14 cellular contexts compared by ENCODE assay signal in the genomic region with DNA sequence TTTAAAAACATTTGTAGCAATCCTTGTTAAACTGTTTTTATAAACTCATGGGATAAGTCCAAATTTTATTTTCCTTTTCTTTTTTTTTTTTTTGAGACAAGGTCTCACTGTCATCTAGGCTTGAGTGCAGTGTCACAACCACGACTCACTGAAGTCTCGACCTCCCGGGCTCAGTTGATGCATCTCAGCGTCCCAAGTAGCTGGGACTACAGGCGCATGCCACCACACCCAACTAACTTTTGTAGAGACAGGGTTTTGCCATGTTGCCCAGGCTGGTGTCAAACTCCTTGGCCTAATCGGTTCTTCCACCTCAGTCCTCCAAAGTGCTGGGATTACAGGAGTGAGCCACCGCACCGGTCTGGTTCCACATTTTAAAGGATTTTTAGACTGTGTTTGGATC. TPM values are rescaled to one million over a fixed set of nuclear protein-coding genes. Genes with fewer than 3 reads are reported as not detected.
A peak's percentile ranks its signal among the peaks of the same experiment; 100 is the strongest.
DNase-seq lines count a peak whose midpoint lies in the region; ATAC-seq and TF ChIP-seq lines count a peak whose summit lies in the region.
"Had no signal": no experiment of that assay in that cellular context is flagged by ENCODE, and none has a peak within 500 bp of the region (broad histone marks: within the 10 kb centered on the region; RNA-seq: fewer than 3 reads in every experiment).

No MANE protein-coding gene starts in this region.

- POLR2A ChIA-PET in naive thymus-derived CD8-positive, alpha-beta T cell (lab: Charles Lee): interaction anchor here (0.7 kb wide), 1 partner anchor 193 kb away, joined by 3 read pairs; no protein-coding TSS in a partner anchor

- peaks cover 100% of the 10 kb centered on the region for H3K79me2 ChIP-seq in DOHH2 (ENCODE audit: control insufficient read depth, low read length)

- no peaks in the 10 kb centered on the region for H3K9me2 ChIP-seq in DOHH2 (replicated peaks; ENCODE audit: control insufficient read depth, low read length)

- H3K9me3 Mint-ChIP-seq in activated naive CD8-positive, alpha-beta T cell treated with anti-CD3 and anti-CD28 coated beads for 36 hours: peaks cover 5% of the 10 kb centered on the region
- H3K9me3 Mint-ChIP-seq in naive thymus-derived CD8-positive, alpha-beta T cell: no peaks in the 10 kb centered on the region

- H3K27me3 ChIP-seq in BLaER1 (no peaks in the 10 kb centered on the region), DOHH2 (ENCODE audit: control insufficient read depth, low read length) (no peaks in the 10 kb centered on the region), spleen (replicated peaks in 1 of 7) (no peaks in the 10 kb centered on the region)
- H3K27me3 ChIP-seq: heart right ventricle had no signal

- peak overlapping the region; percentile 2 for H3K4me3 Mint-ChIP-seq in activated naive CD8-positive, alpha-beta T cell treated with anti-CD3 and anti-CD28 coated beads for 36 hours
- peak overlapping the region; percentile 23 to 99 (median 70) for H3K4me3 Mint-ChIP-seq in naive thymus-derived CD8-positive, alpha-beta T cell

- peaks cover 57% of the 10 kb centered on the region for H3K36me3 Mint-ChIP-seq in activated naive CD8-positive, alpha-beta T cell treated with anti-CD3 and anti-CD28 coated beads for 36 hours
- peaks cover 9 to 59% (median 18%) of the 10 kb centered on the region in 3 donors for H3K36me3 Mint-ChIP-seq in naive thymus-derived CD8-positive, alpha-beta T cell

- H3K4me2 ChIP-seq in BLaER1 (peak overlapping the region; percentile 27; the same call in 1 of the 2 replicates), DOHH2 (ENCODE audit: low read length) (peak overlapping the region; percentile 72)

- H3K27ac Mint-ChIP-seq in activated naive CD8-positive, alpha-beta T cell treated with anti-CD3 and anti-CD28 coated beads for 36 hours: peak overlapping the region; percentile 52
- H3K27ac Mint-ChIP-seq in naive thymus-derived CD8-positive, alpha-beta T cell: peak overlapping the region; percentile 36 to 98 (median 78)

- H4K20me1 ChIP-seq in BLaER1 (peaks cover 100% of the 10 kb centered on the region), DOHH2 (ENCODE audit: control insufficient read depth, insufficient read depth, low read depth, low read length) (peaks cover 37% of the 10 kb centered on the region)

- H3K4me1 Mint-ChIP-seq in activated naive CD8-positive, alpha-beta T cell treated with anti-CD3 and anti-CD28 coated beads for 36 hours: peaks cover 85% of the 10 kb centered on the region
- peaks cover 31 to 95% (median 83%) of the 10 kb centered on the region in 4 donors for H3K4me1 Mint-ChIP-seq in naive thymus-derived CD8-positive, alpha-beta T cell

- H3K4me3 ChIP-seq in BLaER1: no peak overlapping the region
- H3K4me3 ChIP-seq in DOHH2 (ENCODE audit: low read length): peak overlapping the region; percentile 55
- H3K4me3 ChIP-seq in spleen: peak overlapping the region in 1 of 8 donors; percentile 27
- H3K4me3 ChIP-seq: heart right ventricle, lower lobe of right lung had no signal

- H3K36me3 ChIP-seq in BLaER1 (peaks cover 87% of the 10 kb centered on the region), DOHH2 (ENCODE audit: control insufficient read depth, low read length) (peaks cover 71% of the 10 kb centered on the region), spleen (peaks cover 0 to 35% (median 0%) of the 10 kb centered on the region in 6 donors)

- TF ChIP-seq CTCF in DOHH2 (IDR thresholded peaks at IDR 0.05; ENCODE audit: low read depth, low read length, poor library complexity, severe bottlenecking): no peak
- no peak for TF ChIP-seq CTCF in spleen (IDR thresholded peaks at IDR 0.05 in 8 of 11, conservative IDR thresholded peaks at IDR 0.05 in 3 of 11)

- intact Hi-C loops in spleen (cut with DNase I; ENCODE audit: low total_unique reads): no loop called here

- H3K4me1 ChIP-seq in BLaER1: peaks cover 50% of the 10 kb centered on the region
- peaks cover 93% of the 10 kb centered on the region for H3K4me1 ChIP-seq in DOHH2 (ENCODE audit: control insufficient read depth, low read length)
- H3K4me1 ChIP-seq in spleen: peaks cover 65 to 100% (median 99%) of the 10 kb centered on the region in 6 donors

- H3K27ac ChIP-seq in BLaER1 (no peak overlapping the region), DOHH2 (ENCODE audit: low read depth, low read length) (peak overlapping the region; percentile 63; the same call in 1 of the 2 replicates), spleen (peak overlapping the region in 4 of 8 donors; percentile 1 to 50 (median 26))
- H3K27ac ChIP-seq: heart right ventricle, lower lobe of right lung had no signal

- H3F3A ChIP-seq in DOHH2 (ENCODE audit: control insufficient read depth, insufficient read depth): peaks cover 9% of the 10 kb centered on the region

- no peak for TF ChIP-seq POLR2A in spleen (IDR thresholded peaks at IDR 0.05)

- ATAC-seq in naive thymus-derived CD8-positive, alpha-beta T cell: peak in 1 of 2 donors; percentile 28
- no peak for ATAC-seq in GM18858 (IDR thresholded peaks at IDR 0.05; ENCODE audit: unreplicated experiment)
- ATAC-seq: lower lobe of right lung had no signal

- WGBS in spleen, 5 donors: 76 to 85% (median 77%) methylated on average over 8 of the region's 8 CpGs

- H3K9me3 ChIP-seq in BLaER1 (peaks cover 54% of the 10 kb centered on the region), DOHH2 (ENCODE audit: control insufficient read depth, insufficient read depth, low read length) (no peaks in the 10 kb centered on the region), spleen (no peaks in the 10 kb centered on the region)
- H3K9me3 ChIP-seq: heart right ventricle, lower lobe of right lung had no signal

- no peak for DNase-seq in activated naive CD8-positive, alpha-beta T cell treated with anti-CD3 and anti-CD28 coated beads for 36 hours
- DNase-seq in naive thymus-derived CD8-positive, alpha-beta T cell: no peak
- DNase-seq in stimulated activated CD4-positive, alpha-beta T cell treated with anti-CD3 and anti-CD28 coated beads, Interleukin-4, amount 100 ng/mL, for 4 hours: no peak
- DNase-seq in spleen: no peak
- DNase-seq: activated CD8-positive, alpha-beta memory T cell treated with anti-CD3 and anti-CD28 coated beads for 24 hours; heart right ventricle; KBM-7; lower lobe of right lung; NCI-H2081 treated with DMSO at 0.1 percent for 48 hours; posterior cingulate gyrus; stimulated activated CD4-positive, alpha-beta T cell treated with anti-CD3 and anti-CD28 coated beads, Interleukin-2, amount 100 ng/mL, for 24 hours had no signal

- H3K27me3 Mint-ChIP-seq in activated naive CD8-positive, alpha-beta T cell treated with anti-CD3 and anti-CD28 coated beads for 36 hours: no peaks in the 10 kb centered on the region
- H3K27me3 Mint-ChIP-seq in naive thymus-derived CD8-positive, alpha-beta T cell: no peaks in the 10 kb centered on the region

- no peak overlapping the region for H3K9ac ChIP-seq in BLaER1

RNA-seq across cellular contexts. Expression of gene RAP1B, which starts 9.8 kb away (rescaled TPM):
- total RNA-seq in activated naive CD8-positive, alpha-beta T cell treated with anti-CD3 and anti-CD28 coated beads for 36 hours: 100 to 1,000 TPM; 239 to 245 TPM
- total RNA-seq in naive thymus-derived CD8-positive, alpha-beta T cell: 100 to 1,000 TPM; 254 to 288 TPM
- polyA plus RNA-seq in naive thymus-derived CD8-positive, alpha-beta T cell: 100 to 1,000 TPM; 562 to 708 (median 574) TPM
- total RNA-seq in spleen: 100 to 1,000 TPM; 178 to 321 (median 249) TPM
- 100 to 1,000 TPM; 107 to 157 (median 132) TPM for polyA plus RNA-seq in spleen
